16 cellular contexts compared by ENCODE assay signal in genomic region chr16:67210069-67210937, GRCh38. TPM values are rescaled to one million over a fixed set of nuclear protein-coding genes. Genes with fewer than 3 reads are reported as not detected.
A peak's percentile ranks its signal among the peaks of the same experiment; 100 is the strongest.
DNase-seq lines count a peak whose midpoint lies in the region; ATAC-seq and TF ChIP-seq lines count a peak whose summit lies in the region.
"Had no signal": no experiment of that assay in that cellular context is flagged by ENCODE, and none has a peak within 500 bp of the region (broad histone marks: within the 10 kb centered on the region; RNA-seq: fewer than 3 reads in every experiment).

No MANE protein-coding gene starts in this region.

- no peak for TF ChIP-seq EP300 in sigmoid colon (IDR thresholded peaks at IDR 0.05)

- H3K27ac Mint-ChIP-seq in WTC11, result no peak overlapping the region
- H3K27ac Mint-ChIP-seq: CD4-positive, CD25-positive, alpha-beta regulatory T cell had no signal

- TF ChIP-seq POLR2A in sigmoid colon (IDR thresholded peaks at IDR 0.05), result no peak

- WGBS in right cardiac atrium, result 88% methylated on average over 25 of the region's 25 CpGs
- 91% methylated on average over 25 of the region's 25 CpGs for WGBS in sigmoid colon, 2 donors

- H3K27ac ChIP-seq in right cardiac atrium (ENCODE audit: low read length) (no peak overlapping the region), left ventricle myocardium inferior (replicated peaks) (no peak overlapping the region), sigmoid colon (no peak overlapping the region)
- H3K27ac ChIP-seq: HL-60 had no signal

- DNase-seq in right cardiac atrium (peak in 2 of 3 donors; percentile 46 to 50), left ventricle myocardium inferior (no peak), WTC11 (ENCODE audit: low spot score) (peak; percentile 37), left lobe of liver (ENCODE audit: low spot score) (peak; percentile 89), NOMO-1 (lab: John Stamatoyannopoulos, UW; ENCODE audit: unreplicated experiment in 2 of 2) (no peak), sigmoid colon (no peak), cerebellar nuclear complex (lab: John Stamatoyannopoulos, UW) (no peak)
- DNase-seq: ACHN; Caco-2; CD4-positive, CD25-positive, alpha-beta regulatory T cell; DMS53; NCI-H1436 treated with DMSO at 0.1 percent for 48 hours; NCI-H2081; NCI-H510A treated with DMSO at 0.1 percent for 48 hours; NCI-H82 had no signal

- no peaks in the 10 kb centered on the region for H3K4me1 Mint-ChIP-seq in WTC11

- H3K9me3 ChIP-seq in right cardiac atrium (ENCODE audit: control insufficient read depth, low read length) (no peaks in the 10 kb centered on the region), left ventricle myocardium inferior (replicated peaks) (no peaks in the 10 kb centered on the region), sigmoid colon (no peaks in the 10 kb centered on the region)
- H3K9me3 ChIP-seq: Caco-2 had no signal

- no peaks in the 10 kb centered on the region for H3K4me1 ChIP-seq in right cardiac atrium (ENCODE audit: control insufficient read depth, insufficient read depth, low read length)
- peaks cover 16% of the 10 kb centered on the region for H3K4me1 ChIP-seq in left ventricle myocardium inferior
- H3K4me1 ChIP-seq in sigmoid colon, result no peaks in the 10 kb centered on the region

- no peaks in the 10 kb centered on the region for H3K9me3 Mint-ChIP-seq in WTC11
- H3K9me3 Mint-ChIP-seq: CD4-positive, CD25-positive, alpha-beta regulatory T cell had no signal

- TF ChIP-seq CTCF in left ventricle myocardium inferior (IDR thresholded peaks at IDR 0.05; ENCODE audit: borderline replicate concordance), result no peak
- TF ChIP-seq CTCF in WTC11 (IDR thresholded peaks at IDR 0.05), result no peak
- TF ChIP-seq CTCF in sigmoid colon (IDR thresholded peaks at IDR 0.05), result no peak

- H3K27me3 ChIP-seq in right cardiac atrium (ENCODE audit: control insufficient read depth, insufficient read depth) (no peaks in the 10 kb centered on the region), left ventricle myocardium inferior (ENCODE audit: low read depth) (no peaks in the 10 kb centered on the region), sigmoid colon (no peaks in the 10 kb centered on the region)

- H3K4me3 Mint-ChIP-seq in WTC11, result no peak overlapping the region

- H3K36me3 Mint-ChIP-seq in WTC11, result no peaks in the 10 kb centered on the region

- intact Hi-C loops in right cardiac atrium (cut with DNase I) (no loop called here), left ventricle myocardium inferior (cut with micrococcal nuclease) (no loop called here), sigmoid colon (cut with DNase I) (no loop called here)

- ATAC-seq in right cardiac atrium (no peak), WTC11 (peak; percentile 59), left lobe of liver (peak; percentile 89)

- POLR2A ChIA-PET in WTC11 (lab: Charles Lee), result interaction anchor here (1.2 to 2.1 kb wide), 2 partner anchors 17 to 36 kb away, joined by 3 to 7 read pairs; partner anchors contain the start of genes FHOD1 and TMEM208

- peaks cover 9% of the 10 kb centered on the region for H3K36me3 ChIP-seq in left ventricle myocardium inferior
- peaks cover 0 to 4% (median 0%) of the 10 kb centered on the region in 4 donors for H3K36me3 ChIP-seq in sigmoid colon

- H3K27me3 Mint-ChIP-seq in WTC11 (ENCODE audit: low read depth), result peaks cover 16% of the 10 kb centered on the region
- H3K27me3 Mint-ChIP-seq: CD4-positive, CD25-positive, alpha-beta regulatory T cell had no signal

- H3K4me3 ChIP-seq in right cardiac atrium (ENCODE audit: low read length), result no peak overlapping the region
- no peak overlapping the region for H3K4me3 ChIP-seq in left ventricle myocardium inferior
- H3K4me3 ChIP-seq in sigmoid colon, result no peak overlapping the region

- CTCF ChIA-PET in WTC11 (lab: Charles Lee), result interaction anchor here (0.6 to 9.1 kb wide), 12 partner anchors 11 to 313 kb away, joined by 3 to 65 read pairs (median 3); partner anchors contain the start of genes ELMO3, KCTD19, LRRC36 and NOL3

TF ChIP-seq in WTC11, 78 proteins besides CTCF, POLR2A, EP300 and RAD21 (continues in another document):
- TF ChIP-seq NFE2L1 (CRISPR knock-in tag; IDR thresholded peaks at IDR 0.05) (no peak), ZNF423 (CRISPR knock-in tag; IDR thresholded peaks at IDR 0.05) (no peak), KAT7 (CRISPR knock-in tag; IDR thresholded peaks at IDR 0.05; ENCODE audit: borderline replicate concordance) (no peak), JUN (CRISPR knock-in tag; IDR thresholded peaks at IDR 0.05) (no peak), NFYB (CRISPR knock-in tag; conservative IDR thresholded peaks at IDR 0.05; ENCODE audit: low read depth) (no peak), ETV6 (CRISPR knock-in tag; IDR thresholded peaks at IDR 0.05) (no peak), ZNF671 (CRISPR knock-in tag; IDR thresholded peaks at IDR 0.05) (no peak), ELF4 (CRISPR knock-in tag; IDR thresholded peaks at IDR 0.05; ENCODE audit: low read depth) (no peak), FOXK1 (CRISPR knock-in tag; IDR thresholded peaks at IDR 0.05) (no peak), ZNF232 (CRISPR knock-in tag; IDR thresholded peaks at IDR 0.05) (no peak), FOXJ3 (CRISPR knock-in tag; IDR thresholded peaks at IDR 0.05; ENCODE audit: borderline replicate concordance) (no peak), FOXP1 (CRISPR knock-in tag; IDR thresholded peaks at IDR 0.05; ENCODE audit: borderline replicate concordance) (no peak), TEAD1 (CRISPR knock-in tag; IDR thresholded peaks at IDR 0.05) (no peak), ATF6 (CRISPR knock-in tag; IDR thresholded peaks at IDR 0.05) (no peak)
- TF ChIP-seq, protein P1, sequence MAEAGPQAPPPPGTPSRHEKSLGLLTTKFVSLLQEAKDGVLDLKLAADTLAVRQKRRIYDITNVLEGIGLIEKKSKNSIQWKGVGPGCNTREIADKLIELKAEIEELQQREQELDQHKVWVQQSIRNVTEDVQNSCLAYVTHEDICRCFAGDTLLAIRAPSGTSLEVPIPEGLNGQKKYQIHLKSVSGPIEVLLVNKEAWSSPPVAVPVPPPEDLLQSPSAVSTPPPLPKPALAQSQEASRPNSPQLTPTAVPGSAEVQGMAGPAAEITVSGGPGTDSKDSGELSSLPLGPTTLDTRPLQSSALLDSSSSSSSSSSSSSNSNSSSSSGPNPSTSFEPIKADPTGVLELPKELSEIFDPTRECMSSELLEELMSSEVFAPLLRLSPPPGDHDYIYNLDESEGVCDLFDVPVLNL (CRISPR knock-in tag; IDR thresholded peaks at IDR 0.05; ENCODE audit: borderline replicate concordance, low read depth), result no peak
- TF ChIP-seq, protein P2, sequence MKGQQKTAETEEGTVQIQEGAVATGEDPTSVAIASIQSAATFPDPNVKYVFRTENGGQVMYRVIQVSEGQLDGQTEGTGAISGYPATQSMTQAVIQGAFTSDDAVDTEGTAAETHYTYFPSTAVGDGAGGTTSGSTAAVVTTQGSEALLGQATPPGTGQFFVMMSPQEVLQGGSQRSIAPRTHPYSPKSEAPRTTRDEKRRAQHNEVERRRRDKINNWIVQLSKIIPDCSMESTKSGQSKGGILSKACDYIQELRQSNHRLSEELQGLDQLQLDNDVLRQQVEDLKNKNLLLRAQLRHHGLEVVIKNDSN (CRISPR knock-in tag; IDR thresholded peaks at IDR 0.05), result no peak

RNA-seq across cellular contexts. Expression of gene ELMO3, which starts 11.4 kb away (rescaled TPM):
- total RNA-seq in right cardiac atrium (under 1 TPM; 0.51 to 0.85 (median 0.76) TPM), left ventricle myocardium inferior (0.80 TPM), WTC11 (2021) (13.6 to 15.6 TPM (median 15.3 TPM) in 3 replicates), left lobe of liver (5.2 TPM), sigmoid colon (1 to 10 TPM in 2 of 4 donors, under 1 TPM in 2; 0.14 to 1.7 (median 1.1) TPM)
- polyA plus RNA-seq in right cardiac atrium (0.72 TPM), sigmoid colon (10 to 100 TPM; 31.8 to 41.8 (median 35.1) TPM)

RNA-seq across cellular contexts. Expression of gene TMEM208, which starts 16.6 kb away (rescaled TPM):
- total RNA-seq in right cardiac atrium (10 to 100 TPM; 15.4 to 26.2 (median 17.0) TPM), left ventricle myocardium inferior (11.5 TPM), WTC11 (2021) (37.4 to 48.4 TPM (median 43.1 TPM) in 3 replicates), left lobe of liver (44.9 TPM), sigmoid colon (10 to 100 TPM; 15.3 to 31.4 (median 24.2) TPM)
- polyA plus RNA-seq in right cardiac atrium (43.5 TPM), sigmoid colon (100 to 1,000 TPM in 1 of 3 donors, 10 to 100 TPM in 2; 33.0 to 109 (median 36.5) TPM)

RNA-seq across cellular contexts. Expression of gene E2F4, which starts 18.3 kb away (rescaled TPM):
- 10 to 100 TPM; 36.4 to 42.5 (median 40.5) TPM for total RNA-seq in right cardiac atrium
- 33.9 TPM for polyA plus RNA-seq in right cardiac atrium
- total RNA-seq in left ventricle myocardium inferior, result 35.9 TPM
- total RNA-seq in WTC11 (2021), result 75.6 to 85.0 TPM (median 75.8 TPM) in 3 replicates
- 19.0 TPM for total RNA-seq in left lobe of liver
- total RNA-seq in sigmoid colon, result 10 to 100 TPM; 59.9 to 85.9 (median 76.0) TPM
- 10 to 100 TPM; 40.0 to 71.0 (median 51.7) TPM for polyA plus RNA-seq in sigmoid colon

RNA-seq across cellular contexts. Expression of gene EXOC3L1, which starts 20.4 kb away (rescaled TPM):
- 1 to 10 TPM; 1.3 to 3.0 (median 2.2) TPM for total RNA-seq in right cardiac atrium
- polyA plus RNA-seq in right cardiac atrium, result 3.2 TPM
- 3.9 TPM for total RNA-seq in left ventricle myocardium inferior
- 4.0 to 4.9 TPM (median 4.8 TPM) in 3 replicates for total RNA-seq in WTC11 (2021)
- 1.8 TPM for total RNA-seq in left lobe of liver
- 1 to 10 TPM; 1.1 to 4.4 (median 1.9) TPM for total RNA-seq in sigmoid colon
- polyA plus RNA-seq in sigmoid colon, result 1 to 10 TPM; 2.5 to 8.4 (median 5.4) TPM

RNA-seq across cellular contexts. Expression of gene MATCAP1, which starts 26.5 kb away (rescaled TPM):
- total RNA-seq in right cardiac atrium (10 to 100 TPM; 16.2 to 22.9 (median 17.2) TPM), left ventricle myocardium inferior (14.2 TPM), WTC11 (2021) (40.8 to 54.3 TPM (median 50.5 TPM) in 3 replicates), left lobe of liver (14.9 TPM), sigmoid colon (10 to 100 TPM in 1 of 4 donors, 1 to 10 TPM in 3; 6.6 to 22.2 (median 9.7) TPM)
- polyA plus RNA-seq in right cardiac atrium (14.8 TPM), sigmoid colon (10 to 100 TPM in 1 of 3 donors, 1 to 10 TPM in 2; 3.0 to 30.3 (median 4.8) TPM)

Comparison
In these comparisons a context has a peak if more than half of its experiments do, and no peak if none do; other contexts are left out.
1. DNase-seq: peak in right cardiac atrium (2 of 3), WTC11 (single experiment) and left lobe of liver (single experiment); none in left ventricle myocardium inferior (single experiment), NOMO-1 (0 of 2), sigmoid colon (single experiment) and cerebellar nuclear complex (0 of 2).
2. ATAC-seq: peak in WTC11 (single experiment) and left lobe of liver (single experiment); none in right cardiac atrium (0 of 2).